In genomic region chr6:33271098-33271607, GRCh38 we compare ENCODE assay signal across 1 cellular context.
TF ChIP-seq lines count a peak whose summit lies in the region.

No MANE protein-coding gene starts in this region.

TF ChIP-seq in IMR-90, 13 proteins besides CTCF, POLR2A, EP300 and RAD21 (continued from another document):
- TF ChIP-seq ELK1 (IDR thresholded peaks at IDR 0.05; ENCODE audit: borderline replicate concordance, low read depth, low read length) (no peak), MXI1 (IDR thresholded peaks at IDR 0.05; ENCODE audit: borderline replicate concordance, low read depth, low read length) (no peak), FOS (IDR thresholded peaks at IDR 0.05; ENCODE audit: low read depth, low read length) (no peak), BHLHE40 (IDR thresholded peaks at IDR 0.05; ENCODE audit: low read depth, low read length) (no peak)
